In genomic region chr11:70070736-70071135, GRCh38 we compare ENCODE assay signal across 22 cellular contexts. TPM values are rescaled to one million over a fixed set of nuclear protein-coding genes. Genes with fewer than 3 reads are reported as not detected.
"Had no signal": no experiment of that assay in that cellular context is flagged by ENCODE, and none has a peak within 500 bp of the region (broad histone marks: within the 10 kb centered on the region; RNA-seq: fewer than 3 reads in every experiment).

No MANE protein-coding gene starts in this region.

- DNase-seq: activated CD4-positive, alpha-beta T cell treated with anti-CD3 and anti-CD28 coated beads for 1 hour; activated CD4-positive, alpha-beta T cell treated with anti-CD3 and anti-CD28 coated beads, Interleukin-2, amount 50 U/mL, for 1 hour; activated CD8-positive, alpha-beta T cell treated with anti-CD3 and anti-CD28 coated beads, Interleukin-2, amount 10 ng/mL, durations not matched to agents 7 days and 5 days; activated gamma-delta T cell treated with Interleukin-2 at 50 U/mL for 16 hours; anterior cingulate cortex; effector memory CD8-positive, alpha-beta T cell; foreskin melanocyte; midbrain; ovary; stimulated activated CD4-positive, alpha-beta T cell treated with anti-CD3 and anti-CD28 coated beads, Interleukin-1b, Interleukin-23, amount 100 ng/mL, for 48 hours; T-helper 9 cell; tibial artery; uterus had no signal

- H3K27ac ChIP-seq: body of pancreas, cardiac muscle cell, left lung, ovary, tibial artery, uterus had no signal

- H3K4me3 ChIP-seq: body of pancreas, cardiac muscle cell, left lung, ovary, tibial artery, uterus had no signal

- ATAC-seq: activated CD8-positive, alpha-beta T cell treated with anti-CD3 and anti-CD28 coated beads, Interleukin-2, amount 10 ng/mL, durations not matched to agents 7 days and 5 days; body of pancreas; effector memory CD8-positive, alpha-beta T cell; esophagus mucosa; left lung; natural killer cell treated with Interleukin-12 subunit alpha and Interleukin-12 subunit beta and Interleukin-15 and Interleukin-18, amount 100 ng/mL, for 72 hours; right cardiac atrium had no signal

RNA-seq across cellular contexts. Expression of gene ANO1, which starts 7.4 kb away (rescaled TPM):
- total RNA-seq: activated CD8-positive, alpha-beta T cell treated with anti-CD3 and anti-CD28 coated beads, Interleukin-2, amount 10 ng/mL, durations not matched to agents 7 days and 5 days; dermis microvascular lymphatic vessel endothelial cell; lung microvascular endothelial cell; natural killer cell treated with Interleukin-12 subunit alpha and Interleukin-12 subunit beta and Interleukin-15 and Interleukin-18, amount 100 ng/mL, for 72 hours; T-helper 1 cell treated with Interleukin-12 subunit alpha and Interleukin-12 subunit beta and Interleukin-4 antibody, amounts not matched to agents 30 ng/mL and 1 ng/mL, for 36 hours had no signal
